11 cellular contexts compared by ENCODE assay signal in genomic region chr10:87658383-87658795, GRCh38. TPM values are rescaled to one million over a fixed set of nuclear protein-coding genes. Genes with fewer than 3 reads are reported as not detected.
DNase-seq lines count a peak whose midpoint lies in the region; ATAC-seq, FAIRE-seq and TF ChIP-seq lines count a peak whose summit lies in the region.
"Had no signal": no experiment of that assay in that cellular context is flagged by ENCODE, and none has a peak within 500 bp of the region (broad histone marks: within the 10 kb centered on the region; RNA-seq: fewer than 3 reads in every experiment).

No MANE protein-coding gene starts in this region.

- no peak for TF ChIP-seq RAD21 in SK-N-SH (IDR thresholded peaks at IDR 0.05; ENCODE audit: low read length)

- H3K4me1 ChIP-seq in SK-N-SH (ENCODE audit: control insufficient read depth in 1 of 2, insufficient read depth in 2 of 2, low read depth in 1 of 2, low read length in 1 of 2) (peaks cover 4 to 10% of the 10 kb centered on the region in 2 experiments; a peak in 3 of 4 replicates), iPS-15b (ENCODE audit: control insufficient read depth, insufficient read depth, low read length) (peaks cover 24% of the 10 kb centered on the region), upper lobe of left lung (peaks cover 26 to 51% (median 39%) of the 10 kb centered on the region in 4 donors), esophagus muscularis mucosa (peaks cover 8 to 31% (median 27%) of the 10 kb centered on the region in 4 donors)

- H2AFZ ChIP-seq in SK-N-SH (ENCODE audit: low read depth): 0 out of 2 replicates have a peak overlapping the region, but pooled peaks have one; percentile 56

- DNase-seq in SK-N-SH (no peak), NCI-H510A treated with DMSO at 0.1 percent for 48 hours (lab: John Stamatoyannopoulos, UW) (peak; percentile 62), upper lobe of left lung (no peak), HTR-8/SVneo (ENCODE audit: insufficient read length, low spot score) (no peak), esophagus muscularis mucosa (ENCODE audit: extremely low spot score) (no peak)
- DNase-seq: activated CD4-positive, CD25-positive, alpha-beta regulatory T cell treated with anti-CD3 and anti-CD28 coated beads, Interleukin-2, amount 50 U/mL, for 72 hours; NCI-H226 had no signal

- TF ChIP-seq EP300 in SK-N-SH (IDR thresholded peaks at IDR 0.05; ENCODE audit: borderline replicate concordance in 1 of 2, low read depth in 1 of 2, low read length in 1 of 2) (no peak), upper lobe of left lung (IDR thresholded peaks at IDR 0.05) (no peak), esophagus muscularis mucosa (IDR thresholded peaks at IDR 0.05) (no peak)

- POLR2A ChIA-PET in SK-N-SH (lab: Yijun Ruan, JAX): no interaction called here

- H3K4me3 ChIP-seq in SK-N-SH (ENCODE audit: low read depth in 2 of 2, low read length in 1 of 2) (no peak overlapping the region), iPS-15b (ENCODE audit: low read depth, low read length) (peak overlapping the region; percentile 27), upper lobe of left lung (no peak overlapping the region), esophagus muscularis mucosa (no peak overlapping the region)
- H3K4me3 ChIP-seq: lung had no signal

- no peak for TF ChIP-seq CTCF in SK-N-SH (IDR thresholded peaks at IDR 0.05)
- TF ChIP-seq CTCF in upper lobe of left lung (IDR thresholded peaks at IDR 0.05): no peak
- no peak for TF ChIP-seq CTCF in esophagus muscularis mucosa (IDR thresholded peaks at IDR 0.05)

- TF ChIP-seq POLR2A in upper lobe of left lung (IDR thresholded peaks at IDR 0.05) (no peak), esophagus muscularis mucosa (IDR thresholded peaks at IDR 0.05; ENCODE audit: low read depth) (no peak)

- no peak for FAIRE-seq in HTR-8/SVneo (lab: Jason Lieb, UNC)

- H3K27ac ChIP-seq in SK-N-SH (ENCODE audit: low read depth in 2 of 2, low read length in 1 of 2) (peak overlapping the region in 1 of 2 experiments; percentile 82; a peak in 2 of 4 replicates), upper lobe of left lung (peak overlapping the region; percentile 88 to 98 (median 94)), esophagus muscularis mucosa (replicated peaks in 1 of 4) (peak overlapping the region in 1 of 4 donors; percentile 45)

- peaks cover 36% of the 10 kb centered on the region for H3K79me2 ChIP-seq in SK-N-SH (ENCODE audit: insufficient read depth)

- H3K9ac ChIP-seq in SK-N-SH: no peak overlapping the region
- H3K9ac ChIP-seq in iPS-15b (ENCODE audit: low read depth, low read length): no peak overlapping the region

- CTCF ChIA-PET in SK-N-SH (lab: Yijun Ruan, JAX): interaction anchor here (0.8 to 6.6 kb wide), 7 partner anchors 12 to 731 kb away, joined by 3 to 49 read pairs (median 3); no protein-coding TSS in a partner anchor

- WGBS in SK-N-SH (ENCODE audit: low lambda C conversion rate): 78% methylated on average over 5 of the region's 5 CpGs
- WGBS in upper lobe of left lung, 2 donors: 60 to 73% methylated on average over 5 of the region's 5 CpGs
- WGBS in esophagus muscularis mucosa: 84% methylated on average over 5 of the region's 5 CpGs

- H3K36me3 ChIP-seq in SK-N-SH (replicated peaks in 1 of 2; ENCODE audit: control insufficient read depth in 1 of 2, insufficient read depth in 2 of 2, low read length in 1 of 2) (peaks cover 0 to under 1% of the 10 kb centered on the region in 2 experiments), iPS-15b (ENCODE audit: control insufficient read depth, insufficient read depth, low read length) (no peaks in the 10 kb centered on the region), upper lobe of left lung (no peaks in the 10 kb centered on the region), esophagus muscularis mucosa (no peaks in the 10 kb centered on the region)

- H3K9me3 ChIP-seq in SK-N-SH: no peaks in the 10 kb centered on the region
- no peaks in the 10 kb centered on the region for H3K9me3 ChIP-seq in iPS-15b (ENCODE audit: control insufficient read depth, insufficient read depth, low read length)
- H3K9me3 ChIP-seq in upper lobe of left lung: no peaks in the 10 kb centered on the region
- H3K9me3 ChIP-seq in esophagus muscularis mucosa: no peaks in the 10 kb centered on the region

- H3F3A ChIP-seq in SK-N-SH (replicated peaks; ENCODE audit: insufficient read depth): peaks cover 14% of the 10 kb centered on the region

- H3K9me2 ChIP-seq in SK-N-SH: no peaks in the 10 kb centered on the region

- H4K20me1 ChIP-seq in SK-N-SH (ENCODE audit: insufficient read depth): no peaks in the 10 kb centered on the region

- ATAC-seq in SK-N-SH treated with all-trans-retinoic acid at 6 μM for 48 hours: no peak
- ATAC-seq in upper lobe of left lung (ENCODE audit: low FRiP score in 2 of 2): no peak
- ATAC-seq in GM19397 (IDR thresholded peaks at IDR 0.05; ENCODE audit: unreplicated experiment): no peak

- H3K27me3 ChIP-seq in SK-N-SH (ENCODE audit: insufficient read depth) (no peaks in the 10 kb centered on the region), iPS-15b (ENCODE audit: control insufficient read depth, insufficient read depth, low read length) (no peaks in the 10 kb centered on the region), upper lobe of left lung (no peaks in the 10 kb centered on the region), esophagus muscularis mucosa (peaks cover 0 to 27% (median 4%) of the 10 kb centered on the region in 4 donors)

- intact Hi-C loops in esophagus muscularis mucosa (cut with DNase I): loop anchor here (5.0 kb wide), 1 partner anchor 121 kb away; no protein-coding TSS in a partner anchor

- no peak overlapping the region for H3K4me2 ChIP-seq in SK-N-SH

TF ChIP-seq in SK-N-SH, 30 proteins besides CTCF, POLR2A, EP300 and RAD21:
- 0 out of 2 replicates have a peak, but pooled peaks have one; percentile 10 for TF ChIP-seq PBX3 (IDR thresholded peaks at IDR 0.05)
- no peak for TF ChIP-seq RFX5 (IDR thresholded peaks at IDR 0.05; ENCODE audit: low read length)
- no peak for TF ChIP-seq GABPA (IDR thresholded peaks at IDR 0.05; ENCODE audit: low read depth)
TF ChIP-seq in SK-N-SH: peak in this region for 1.

TF ChIP-seq in SK-N-SH treated with all-trans-retinoic acid at 6 μM for 48 hours, 23 proteins besides CTCF, POLR2A, EP300 and RAD21:
- TF ChIP-seq RARB (CRISPR knock-in tag; IDR thresholded peaks at IDR 0.05) (no peak), ZC3H10 (CRISPR knock-in tag; IDR thresholded peaks at IDR 0.05) (no peak), ZFP30 (CRISPR knock-in tag; IDR thresholded peaks at IDR 0.05) (no peak), ZFP3 (CRISPR knock-in tag; IDR thresholded peaks at IDR 0.05) (no peak), CSDC2 (CRISPR knock-in tag; IDR thresholded peaks at IDR 0.05) (no peak), ESRRG (CRISPR knock-in tag; IDR thresholded peaks at IDR 0.05) (no peak), OSR1 (CRISPR knock-in tag; IDR thresholded peaks at IDR 0.05) (no peak), ZNF565 (CRISPR knock-in tag; conservative IDR thresholded peaks at IDR 0.05; ENCODE audit: low read depth) (no peak), TCF4 (CRISPR knock-in tag; IDR thresholded peaks at IDR 0.05; ENCODE audit: borderline replicate concordance) (no peak), SNAI2 (CRISPR knock-in tag; IDR thresholded peaks at IDR 0.05) (no peak), PATZ1 (CRISPR knock-in tag; IDR thresholded peaks at IDR 0.05; ENCODE audit: borderline replicate concordance) (no peak), POU6F1 (CRISPR knock-in tag; IDR thresholded peaks at IDR 0.05; ENCODE audit: borderline replicate concordance, low read depth) (no peak)

RNA-seq across cellular contexts. Expression of gene PAPSS2, which starts 1.3 kb away (rescaled TPM):
- polyA plus RNA-seq in SK-N-SH (2012; rRNA removed): 50.0 and 55.0 TPM in 2 replicates
- 72.7 and 72.8 TPM in 2 replicates for polyA plus RNA-seq in SK-N-SH (2012; cell fraction: cytosol; rRNA removed)
- 39.7 and 70.7 TPM in 2 replicates for polyA plus RNA-seq in SK-N-SH (2012; cell fraction: nucleus; rRNA removed)
- total RNA-seq in upper lobe of left lung (100 to 1,000 TPM in 5 of 6 donors, 10 to 100 TPM in 1; 48.2 to 217 (median 159) TPM), esophagus muscularis mucosa (10 to 100 TPM in 3 of 4 donors, 1 to 10 TPM in 1; 9.6 to 16.7 (median 14.9) TPM)
